In genomic region chr12:115440438-115440837, GRCh38 we compare ENCODE assay signal across 13 cellular contexts.
DNase-seq lines count a peak whose midpoint lies in the region; ATAC-seq, FAIRE-seq and TF ChIP-seq lines count a peak whose summit lies in the region.
"Had no signal": no experiment of that assay in that cellular context is flagged by ENCODE, and none has a peak within 500 bp of the region (broad histone marks: within the 10 kb centered on the region; RNA-seq: fewer than 3 reads in every experiment).

No MANE protein-coding gene starts in this region.

- no peaks in the 10 kb centered on the region for H3K36me3 ChIP-seq in kidney (ENCODE audit: control insufficient read depth in 1 of 2, insufficient read depth in 2 of 2, low read length in 2 of 2)

- H3K9ac ChIP-seq in kidney (ENCODE audit: low read length in 2 of 2): no peak overlapping the region

- no peak for TF ChIP-seq CTCF in astrocyte of the spinal cord (IDR thresholded peaks at IDR 0.05; ENCODE audit: low read depth, low read length)
- no peak for TF ChIP-seq CTCF in kidney (IDR thresholded peaks at IDR 0.05; ENCODE audit: borderline replicate concordance, extremely low read depth, insufficient read depth)

- no peak for ATAC-seq in HG03139 (IDR thresholded peaks at IDR 0.05; ENCODE audit: unreplicated experiment)
- ATAC-seq in GM18498 (IDR thresholded peaks at IDR 0.05; ENCODE audit: unreplicated experiment): no peak

- H3K9me3 ChIP-seq in kidney (ENCODE audit: control insufficient read depth in 1 of 2, low read length in 2 of 2): no peaks in the 10 kb centered on the region

- H3K27ac ChIP-seq in kidney (ENCODE audit: low read depth in 2 of 2, low read length in 2 of 2): peak overlapping the region in 1 of 2 donors; percentile 5
- H3K27ac ChIP-seq: dorsolateral prefrontal cortex had no signal

- in situ Hi-C loops in astrocyte of the spinal cord (cut with HindIII; ENCODE audit: low sequenced_read_pairs): no loop called here

- intact Hi-C loops in kidney (cut with DNase I): no loop called here

- no peak overlapping the region for H3K4me3 ChIP-seq in astrocyte of the spinal cord (ENCODE audit: low read depth, low read length)
- H3K4me3 ChIP-seq in kidney (ENCODE audit: low read length in 2 of 2): no peak overlapping the region
- H3K4me3 ChIP-seq: dorsolateral prefrontal cortex had no signal

- FAIRE-seq in kidney (lab: Jason Lieb, UNC): no peak

- no peaks in the 10 kb centered on the region for H3K4me1 ChIP-seq in kidney (ENCODE audit: control insufficient read depth in 1 of 2, insufficient read depth in 1 of 2, low read depth in 1 of 2, low read length in 2 of 2)

- DNase-seq in AG08396 (ENCODE audit: low spot score): peak; percentile 66
- DNase-seq in LoVo (ENCODE audit: low spot score): peak; percentile 84
- DNase-seq in astrocyte of the spinal cord (ENCODE audit: low read depth, low spot score): peak; percentile 65
- peak; percentile 79 for DNase-seq in kidney
- DNase-seq in NCI-H1436 treated with DMSO at 0.1 percent for 48 hours (lab: John Stamatoyannopoulos, UW): no peak
- DNase-seq in globus pallidus (ENCODE audit: low spot score): no peak
- DNase-seq: activated B cell treated with CpG ODN at 0.5 μM for 24 hours; CD4-positive, CD25-positive, alpha-beta regulatory T cell; dorsolateral prefrontal cortex; immature natural killer cell; NCI-H1105 had no signal

Comparison
In these comparisons a context has a peak if more than half of its experiments do, and no peak if none do; other contexts are left out.
1. DNase-seq: peak in AG08396 (single experiment), LoVo (single experiment), astrocyte of the spinal cord (single experiment) and kidney (single experiment); none in NCI-H1436 treated with DMSO at 0.1 percent for 48 hours (single experiment) and globus pallidus (single experiment).